Comparison of ENCODE assay signal across 1 cellular context in the genomic region with DNA sequence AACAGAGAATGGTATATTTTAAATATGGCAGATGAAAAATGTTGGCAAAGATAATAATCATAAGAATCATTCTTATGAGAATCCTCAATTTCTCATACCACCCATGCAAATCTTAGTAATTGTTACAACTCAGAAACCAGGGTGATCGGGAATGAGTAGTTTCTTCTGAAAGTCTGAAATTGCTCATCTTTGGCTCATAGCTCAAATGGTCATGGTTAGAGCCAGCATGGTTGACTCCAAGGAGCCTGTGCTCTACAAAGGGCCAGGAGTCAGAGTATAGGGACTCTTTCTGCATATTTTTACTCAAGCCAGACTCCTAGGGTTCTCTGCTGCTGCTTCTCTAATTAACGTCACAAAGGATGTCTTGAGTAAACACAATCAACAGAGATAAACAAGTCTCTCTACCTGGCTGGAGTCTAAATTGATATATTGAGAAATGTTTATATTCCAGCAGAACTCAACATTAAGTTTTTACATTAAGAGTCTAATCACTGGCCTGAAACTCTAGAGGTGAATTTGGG.
TF ChIP-seq lines count a peak whose summit lies in the region.

No MANE protein-coding gene starts in this region.

TF ChIP-seq in GM23338, 12 proteins besides CTCF, POLR2A, EP300 and RAD21:
- TF ChIP-seq, protein P1, sequence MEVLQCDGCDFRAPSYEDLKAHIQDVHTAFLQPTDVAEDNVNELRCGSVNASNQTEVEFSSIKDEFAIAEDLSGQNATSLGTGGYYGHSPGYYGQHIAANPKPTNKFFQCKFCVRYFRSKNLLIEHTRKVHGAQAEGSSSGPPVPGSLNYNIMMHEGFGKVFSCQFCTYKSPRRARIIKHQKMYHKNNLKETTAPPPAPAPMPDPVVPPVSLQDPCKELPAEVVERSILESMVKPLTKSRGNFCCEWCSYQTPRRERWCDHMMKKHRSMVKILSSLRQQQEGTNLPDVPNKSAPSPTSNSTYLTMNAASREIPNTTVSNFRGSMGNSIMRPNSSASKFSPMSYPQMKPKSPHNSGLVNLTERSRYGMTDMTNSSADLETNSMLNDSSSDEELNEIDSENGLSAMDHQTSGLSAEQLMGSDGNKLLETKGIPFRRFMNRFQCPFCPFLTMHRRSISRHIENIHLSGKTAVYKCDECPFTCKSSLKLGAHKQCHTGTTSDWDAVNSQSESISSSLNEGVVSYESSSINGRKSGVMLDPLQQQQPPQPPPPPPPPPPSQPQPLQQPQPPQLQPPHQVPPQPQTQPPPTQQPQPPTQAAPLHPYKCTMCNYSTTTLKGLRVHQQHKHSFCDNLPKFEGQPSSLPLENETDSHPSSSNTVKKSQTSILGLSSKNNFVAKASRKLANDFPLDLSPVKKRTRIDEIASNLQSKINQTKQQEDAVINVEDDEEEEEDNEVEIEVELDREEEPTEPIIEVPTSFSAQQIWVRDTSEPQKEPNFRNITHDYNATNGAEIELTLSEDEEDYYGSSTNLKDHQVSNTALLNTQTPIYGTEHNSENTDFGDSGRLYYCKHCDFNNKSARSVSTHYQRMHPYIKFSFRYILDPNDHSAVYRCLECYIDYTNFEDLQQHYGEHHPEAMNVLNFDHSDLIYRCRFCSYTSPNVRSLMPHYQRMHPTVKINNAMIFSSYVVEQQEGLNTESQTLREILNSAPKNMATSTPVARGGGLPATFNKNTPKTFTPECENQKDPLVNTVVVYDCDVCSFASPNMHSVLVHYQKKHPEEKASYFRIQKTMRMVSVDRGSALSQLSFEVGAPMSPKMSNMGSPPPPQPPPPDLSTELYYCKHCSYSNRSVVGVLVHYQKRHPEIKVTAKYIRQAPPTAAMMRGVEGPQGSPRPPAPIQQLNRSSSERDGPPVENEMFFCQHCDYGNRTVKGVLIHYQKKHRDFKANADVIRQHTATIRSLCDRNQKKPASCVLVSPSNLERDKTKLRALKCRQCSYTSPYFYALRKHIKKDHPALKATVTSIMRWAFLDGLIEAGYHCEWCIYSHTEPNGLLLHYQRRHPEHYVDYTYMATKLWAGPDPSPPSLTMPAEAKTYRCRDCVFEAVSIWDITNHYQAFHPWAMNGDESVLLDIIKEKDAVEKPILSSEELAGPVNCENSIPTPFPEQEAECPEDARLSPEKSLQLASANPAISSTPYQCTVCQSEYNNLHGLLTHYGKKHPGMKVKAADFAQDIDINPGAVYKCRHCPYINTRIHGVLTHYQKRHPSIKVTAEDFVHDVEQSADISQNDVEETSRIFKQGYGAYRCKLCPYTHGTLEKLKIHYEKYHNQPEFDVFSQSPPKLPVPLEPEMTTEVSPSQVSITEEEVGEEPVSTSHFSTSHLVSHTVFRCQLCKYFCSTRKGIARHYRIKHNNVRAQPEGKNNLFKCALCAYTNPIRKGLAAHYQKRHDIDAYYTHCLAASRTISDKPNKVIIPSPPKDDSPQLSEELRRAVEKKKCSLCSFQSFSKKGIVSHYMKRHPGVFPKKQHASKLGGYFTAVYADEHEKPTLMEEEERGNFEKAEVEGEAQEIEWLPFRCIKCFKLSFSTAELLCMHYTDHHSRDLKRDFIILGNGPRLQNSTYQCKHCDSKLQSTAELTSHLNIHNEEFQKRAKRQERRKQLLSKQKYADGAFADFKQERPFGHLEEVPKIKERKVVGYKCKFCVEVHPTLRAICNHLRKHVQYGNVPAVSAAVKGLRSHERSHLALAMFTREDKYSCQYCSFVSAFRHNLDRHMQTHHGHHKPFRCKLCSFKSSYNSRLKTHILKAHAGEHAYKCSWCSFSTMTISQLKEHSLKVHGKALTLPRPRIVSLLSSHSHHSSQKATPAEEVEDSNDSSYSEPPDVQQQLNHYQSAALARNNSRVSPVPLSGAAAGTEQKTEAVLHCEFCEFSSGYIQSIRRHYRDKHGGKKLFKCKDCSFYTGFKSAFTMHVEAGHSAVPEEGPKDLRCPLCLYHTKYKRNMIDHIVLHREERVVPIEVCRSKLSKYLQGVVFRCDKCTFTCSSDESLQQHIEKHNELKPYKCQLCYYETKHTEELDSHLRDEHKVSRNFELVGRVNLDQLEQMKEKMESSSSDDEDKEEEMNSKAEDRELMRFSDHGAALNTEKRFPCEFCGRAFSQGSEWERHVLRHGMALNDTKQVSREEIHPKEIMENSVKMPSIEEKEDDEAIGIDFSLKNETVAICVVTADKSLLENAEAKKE (CRISPR knock-in tag; IDR thresholded peaks at IDR 0.05): peak; percentile 29; the same call in 1 of the 2 replicates
- TF ChIP-seq ZNF331 (CRISPR knock-in tag; IDR thresholded peaks at IDR 0.05; ENCODE audit: low read depth) (no peak), JUNB (IDR thresholded peaks at IDR 0.05; ENCODE audit: unreplicated experiment) (no peak)
